Comparison of ENCODE assay signal across 18 cellular contexts in the genomic region with DNA sequence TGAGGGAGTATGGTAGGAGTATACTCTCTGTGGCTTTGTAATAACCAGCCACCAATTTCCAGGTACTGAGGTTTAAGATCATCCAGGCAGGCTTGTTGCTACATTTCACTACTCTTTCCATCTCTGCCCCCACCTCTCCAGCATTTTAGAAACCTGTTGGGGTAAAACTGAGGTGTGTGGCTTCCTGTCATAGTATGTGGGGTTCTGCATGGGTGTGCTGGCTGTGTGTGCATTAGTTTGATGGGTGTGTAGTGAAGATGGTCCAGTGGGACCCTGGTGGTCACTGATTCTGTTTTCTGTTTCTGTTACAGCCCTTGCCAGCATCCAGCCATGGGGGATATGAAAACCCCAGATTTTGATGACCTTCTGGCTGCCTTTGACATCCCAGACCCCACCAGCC. TPM values are rescaled to one million over a fixed set of nuclear protein-coding genes. Genes with fewer than 3 reads are reported as not detected.
DNase-seq lines count a peak whose midpoint lies in the region; ATAC-seq and TF ChIP-seq lines count a peak whose summit lies in the region.
"Had no signal": no experiment of that assay in that cellular context is flagged by ENCODE, and none has a peak within 500 bp of the region (broad histone marks: within the 10 kb centered on the region; RNA-seq: fewer than 3 reads in every experiment).

No MANE protein-coding gene starts in this region.

- POLR2A ChIA-PET in activated CD4-positive, alpha-beta memory T cell treated with anti-CD3 and anti-CD28 coated beads for 36 hours (lab: Charles Lee), result no interaction called here

- in situ Hi-C loops in G401 (cut with HindIII; ENCODE audit: low sequenced_read_pairs), result no loop called here

- H3K4me3 ChIP-seq in left ventricle myocardium inferior, result no peak overlapping the region
- H3K4me3 ChIP-seq in heart left ventricle, result no peak overlapping the region
- H3K4me3 ChIP-seq in endodermal cell (ENCODE audit: low read length), result no peak overlapping the region
- H3K4me3 ChIP-seq in uterus, result no peak overlapping the region

- H3K27me3 Mint-ChIP-seq in activated CD4-positive, alpha-beta memory T cell treated with anti-CD3 and anti-CD28 coated beads for 36 hours, result no peaks in the 10 kb centered on the region
- H3K27me3 Mint-ChIP-seq in endodermal cell (ENCODE audit: insufficient read depth), result no peaks in the 10 kb centered on the region
- H3K27me3 Mint-ChIP-seq: CD8-positive, alpha-beta memory T cell had no signal

- H3K4me1 ChIP-seq in left ventricle myocardium inferior, result peaks cover 61% of the 10 kb centered on the region
- H3K4me1 ChIP-seq in heart left ventricle, result peaks cover 0 to 41% (median 22%) of the 10 kb centered on the region in 12 donors
- peaks cover 1% of the 10 kb centered on the region for H3K4me1 ChIP-seq in endodermal cell (ENCODE audit: control insufficient read depth, insufficient read depth, low read length)
- H3K4me1 ChIP-seq in uterus, result peaks cover 0 to 4% of the 10 kb centered on the region in 2 donors
- H3K4me1 ChIP-seq: BE2C had no signal

- intact Hi-C loops in left ventricle myocardium inferior (cut with micrococcal nuclease), result no loop called here
- intact Hi-C loops in heart left ventricle (cut with DNase I), result loop anchor here in 2 of 10 donors (10.0 kb wide), 2 partner anchors 58 to 188 kb away; no protein-coding TSS in a partner anchor
- intact Hi-C loops in activated CD4-positive, alpha-beta memory T cell treated with anti-CD3 and anti-CD28 coated beads for 36 hours (cut with micrococcal nuclease), result no loop called here
- intact Hi-C loops in uterus (cut with DNase I; ENCODE audit: low total_unique reads), result no loop called here

- peaks cover 41% of the 10 kb centered on the region for H3K36me3 Mint-ChIP-seq in activated CD4-positive, alpha-beta memory T cell treated with anti-CD3 and anti-CD28 coated beads for 36 hours
- peaks cover 62% of the 10 kb centered on the region for H3K36me3 Mint-ChIP-seq in endodermal cell (ENCODE audit: low read depth)

- ATAC-seq in heart left ventricle, result no peak

- peaks cover 36% of the 10 kb centered on the region for H3K36me3 ChIP-seq in left ventricle myocardium inferior
- peaks cover 0 to 83% (median 67%) of the 10 kb centered on the region in 9 donors for H3K36me3 ChIP-seq in heart left ventricle
- peaks cover 65% of the 10 kb centered on the region for H3K36me3 ChIP-seq in endodermal cell (ENCODE audit: control insufficient read depth, insufficient read depth, low read length)
- H3K36me3 ChIP-seq in uterus, result no peaks in the 10 kb centered on the region

- peak overlapping the region; percentile 6 for H3K27ac Mint-ChIP-seq in activated CD4-positive, alpha-beta memory T cell treated with anti-CD3 and anti-CD28 coated beads for 36 hours
- peak overlapping the region; percentile 61 for H3K27ac Mint-ChIP-seq in endodermal cell

- no peaks in the 10 kb centered on the region for H3K27me3 ChIP-seq in left ventricle myocardium inferior (ENCODE audit: low read depth)
- no peaks in the 10 kb centered on the region for H3K27me3 ChIP-seq in heart left ventricle
- H3K27me3 ChIP-seq in endodermal cell (ENCODE audit: control insufficient read depth, insufficient read depth, low read length, poor library complexity, severe bottlenecking), result no peaks in the 10 kb centered on the region
- H3K27me3 ChIP-seq in uterus, result no peaks in the 10 kb centered on the region
- H3K27me3 ChIP-seq: BE2C had no signal

- TF ChIP-seq CTCF in left ventricle myocardium inferior (IDR thresholded peaks at IDR 0.05; ENCODE audit: borderline replicate concordance), result no peak
- TF ChIP-seq CTCF in heart left ventricle (IDR thresholded peaks at IDR 0.05), result no peak
- no peak for TF ChIP-seq CTCF in endodermal cell (conservative IDR thresholded peaks at IDR 0.05)
- no peak for TF ChIP-seq CTCF in uterus (IDR thresholded peaks at IDR 0.05)

- H3K9ac ChIP-seq in endodermal cell (ENCODE audit: extremely low read depth, low read length, poor library complexity, severe bottlenecking), result no peak overlapping the region

- TF ChIP-seq POLR2A in heart left ventricle (IDR thresholded peaks at IDR 0.05) (no peak), uterus (IDR thresholded peaks at IDR 0.05) (no peak)

- no peak overlapping the region for H3K4me3 Mint-ChIP-seq in activated CD4-positive, alpha-beta memory T cell treated with anti-CD3 and anti-CD28 coated beads for 36 hours
- no peak overlapping the region for H3K4me3 Mint-ChIP-seq in endodermal cell
- H3K4me3 Mint-ChIP-seq: CD8-positive, alpha-beta memory T cell had no signal

- no peak for DNase-seq in left ventricle myocardium inferior
- DNase-seq in heart left ventricle, result no peak
- no peak for DNase-seq in activated CD4-positive, alpha-beta memory T cell treated with anti-CD3 and anti-CD28 coated beads for 36 hours
- DNase-seq in endodermal cell, result no peak
- DNase-seq in uterus, result no peak
- no peak for DNase-seq in G401 (ENCODE audit: low spot score)
- DNase-seq in effector CD4-positive, alpha-beta T cell, result no peak
- DNase-seq: BE2C; CD8-positive, alpha-beta memory T cell; DMS 273 treated with DMSO at 0.1 percent for 48 hours; HCEC 1CT; NCI-H1436; NCI-H2107; NCI-H345; NCI-H526 treated with DMSO at 0.1 percent for 48 hours; NK-92 treated with Interleukin-12 subunit alpha and Interleukin-12 subunit beta, amount 100 ng/mL, for 24 hours; OCI-M1; RPMI8226 had no signal

- peaks cover 42% of the 10 kb centered on the region for H3K4me1 Mint-ChIP-seq in activated CD4-positive, alpha-beta memory T cell treated with anti-CD3 and anti-CD28 coated beads for 36 hours (ENCODE audit: low read depth)
- peaks cover 13% of the 10 kb centered on the region for H3K4me1 Mint-ChIP-seq in endodermal cell

- H3K9me3 Mint-ChIP-seq in activated CD4-positive, alpha-beta memory T cell treated with anti-CD3 and anti-CD28 coated beads for 36 hours, result no peaks in the 10 kb centered on the region
- H3K9me3 Mint-ChIP-seq in endodermal cell, result no peaks in the 10 kb centered on the region
- H3K9me3 Mint-ChIP-seq: CD8-positive, alpha-beta memory T cell had no signal

- peak overlapping the region; percentile 1 for H3K27ac ChIP-seq in left ventricle myocardium inferior (replicated peaks)
- no peak overlapping the region for H3K27ac ChIP-seq in heart left ventricle
- no peak overlapping the region for H3K27ac ChIP-seq in endodermal cell (ENCODE audit: low read depth, low read length)
- no peak overlapping the region for H3K27ac ChIP-seq in uterus

- CTCF ChIA-PET in activated CD4-positive, alpha-beta memory T cell treated with anti-CD3 and anti-CD28 coated beads for 36 hours (lab: Charles Lee), result no interaction called here

- H3K9me3 ChIP-seq in left ventricle myocardium inferior (replicated peaks) (no peaks in the 10 kb centered on the region), heart left ventricle (no peaks in the 10 kb centered on the region), endodermal cell (ENCODE audit: control insufficient read depth, low read length) (no peaks in the 10 kb centered on the region), uterus (no peaks in the 10 kb centered on the region)
- H3K9me3 ChIP-seq: BE2C had no signal

RNA-seq across cellular contexts. Expression of a gene that starts 34.0 kb away (rescaled TPM):
- total RNA-seq in left ventricle myocardium inferior (19.0 TPM), heart left ventricle (10 to 100 TPM; 16.8 to 28.6 (median 21.4) TPM), endodermal cell (10 to 100 TPM; 33.3 to 35.2 TPM), uterus (10 to 100 TPM in 2 of 4 donors, 1 to 10 TPM in 2; 4.7 to 48.2 (median 11.7) TPM)
- 10 to 100 TPM in 1 of 2 donors, 1 to 10 TPM in 1; 9.7 to 21.2 TPM for polyA plus RNA-seq in heart left ventricle
- total RNA-seq in activated CD4-positive, alpha-beta memory T cell treated with anti-CD3 and anti-CD28 coated beads for 36 hours, result 10 to 100 TPM; 23.8 to 24.3 TPM
- polyA plus RNA-seq in endodermal cell (2013, experiment 1 of 2), result 25.4 TPM
- polyA plus RNA-seq in endodermal cell (2013, experiment 2 of 2), result 23.1 TPM
- total RNA-seq in G401 (2014; rRNA removed; shearing (Covaris generic)), result 3.3 and 6.6 TPM in 2 replicates

RNA-seq across cellular contexts. Expression of a gene that starts 34.8 kb away (rescaled TPM):
- total RNA-seq in left ventricle myocardium inferior (181 TPM), heart left ventricle (100 to 1,000 TPM in 8 of 9 donors, 10 to 100 TPM in 1; 82.2 to 258 (median 172) TPM), endodermal cell (10 to 100 TPM; 57.8 to 94.1 TPM), uterus (1 to 10 TPM in 3 of 4 donors, under 1 TPM in 1; 0.88 to 6.3 (median 3.4) TPM)
- 100 to 1,000 TPM; 110 to 144 TPM for polyA plus RNA-seq in heart left ventricle
- total RNA-seq in activated CD4-positive, alpha-beta memory T cell treated with anti-CD3 and anti-CD28 coated beads for 36 hours, result under 1 TPM; 0.10 to 0.12 TPM
- 14.0 TPM for polyA plus RNA-seq in endodermal cell (2013, experiment 1 of 2)
- polyA plus RNA-seq in endodermal cell (2013, experiment 2 of 2), result 17.0 TPM
- total RNA-seq in G401 (2014; rRNA removed; shearing (Covaris generic)), result 0.06 and 0.20 TPM in 2 replicates

Comparison
In these comparisons a context has a peak if more than half of its experiments do, and no peak if none do; other contexts are left out.
1. RNA of a gene that starts 34.8 kb away (total RNA-seq): 181 TPM in left ventricle myocardium inferior (single experiment), 82.2 to 258 TPM in heart left ventricle and 57.8 to 94.1 TPM in endodermal cell; 0.88 to 6.3 TPM in uterus, 0.06 to 0.20 TPM in G401 and 0.10 to 0.12 TPM in activated CD4-positive, alpha-beta memory T cell treated with anti-CD3 and anti-CD28 coated beads for 36 hours; every median in the first group is over 4 times any median in the second.